Comparison of ENCODE assay signal across 1 cellular context in genomic region chr2:39411186-39411944, GRCh38.
TF ChIP-seq lines count a peak whose summit lies in the region.

No MANE protein-coding gene starts in this region.

TF ChIP-seq in K562, 482 proteins besides CTCF, POLR2A, EP300 and RAD21 (continued from another document):
- TF ChIP-seq FOXP1 (CRISPR knock-in tag; IDR thresholded peaks at IDR 0.05) (no peak), CCAR2 (IDR thresholded peaks at IDR 0.05; ENCODE audit: low read depth, low read length) (no peak), CREM (IDR thresholded peaks at IDR 0.05; ENCODE audit: low read depth) (0 out of 2 replicates have a peak, but pooled peaks have one; percentile 3), HSF4 (CRISPR knock-in tag; IDR thresholded peaks at IDR 0.05; ENCODE audit: borderline replicate concordance) (no peak), FOSL1 (tag; conservative IDR thresholded peaks at IDR 0.05) (peak; percentile 73), CBX8 (IDR thresholded peaks at IDR 0.05; ENCODE audit: borderline replicate concordance, extremely low read depth, low read depth, low read length, poor library complexity, severe bottlenecking) (no peak), HOMEZ (CRISPR knock-in tag; IDR thresholded peaks at IDR 0.05) (no peak), LCOR (CRISPR knock-in tag; IDR thresholded peaks at IDR 0.05) (no peak), ZNF511 (CRISPR knock-in tag; IDR thresholded peaks at IDR 0.05) (no peak), NR2F6 (CRISPR knock-in tag; IDR thresholded peaks at IDR 0.05) (no peak), ARID1B (IDR thresholded peaks at IDR 0.05) (0 out of 2 replicates have a peak, but pooled peaks have one; percentile 9), CBX3 (IDR thresholded peaks at IDR 0.05; ENCODE audit: borderline replicate concordance in 1 of 2, low read length in 2 of 2) (no peak), ELF1 (tag; IDR thresholded peaks at IDR 0.05) (no peak), TFAM (CRISPR knock-in tag; conservative IDR thresholded peaks at IDR 0.05) (no peak), U2AF1 (optimal IDR thresholded peaks at IDR 0.05; ENCODE audit: low read depth, low read length) (no peak), BACH1 (tag; IDR thresholded peaks at IDR 0.05) (no peak), ZNF586 (CRISPR knock-in tag; conservative IDR thresholded peaks at IDR 0.05) (no peak), TRIM24 (IDR thresholded peaks at IDR 0.05) (no peak), ZNF146 (CRISPR knock-in tag; IDR thresholded peaks at IDR 0.05; ENCODE audit: unreplicated experiment) (no peak), HMBOX1 (IDR thresholded peaks at IDR 0.05) (peak; percentile 81; the same call in 1 of the 2 replicates), ZNF592 (IDR thresholded peaks at IDR 0.05) (0 out of 2 replicates have a peak, but pooled peaks have one; percentile 36), CBX5 (IDR thresholded peaks at IDR 0.05; ENCODE audit: borderline replicate concordance, low read depth) (no peak), ATF3 (IDR thresholded peaks at IDR 0.05) (peak; percentile 60; the same call in 1 of the 2 replicates), ATF3 (CRISPR knock-in tag; conservative IDR thresholded peaks at IDR 0.05) (no peak)
TF ChIP-seq in K562: peak in this region for 8.
